Comparison of ENCODE assay signal across 8 cellular contexts in the genomic region with DNA sequence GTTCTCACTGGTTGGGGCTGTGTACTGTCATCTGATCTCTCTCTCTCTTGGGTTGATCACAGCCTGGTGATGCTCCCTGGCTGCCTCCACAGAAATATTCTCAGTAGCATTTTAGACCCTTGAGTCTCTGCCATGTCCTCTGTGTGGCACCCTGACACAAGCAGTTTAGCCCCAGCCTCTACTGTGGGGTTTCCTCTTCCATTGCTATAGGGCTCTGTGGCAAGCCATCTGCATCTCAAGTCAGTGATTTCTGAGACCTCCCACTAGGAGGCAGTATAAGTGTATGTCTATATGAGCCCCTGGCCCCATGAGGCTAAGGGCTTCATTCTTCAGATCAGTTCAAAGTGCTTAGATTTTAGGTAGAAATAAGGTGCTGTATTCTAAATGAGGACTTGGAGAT. TPM values are rescaled to one million over a fixed set of nuclear protein-coding genes. Genes with fewer than 3 reads are reported as not detected.
DNase-seq lines count a peak whose midpoint lies in the region; ATAC-seq and TF ChIP-seq lines count a peak whose summit lies in the region.

No MANE protein-coding gene starts in this region.

- DNase-seq in DMS53 treated with DMSO at 0.1 percent for 48 hours (lab: John Stamatoyannopoulos, UW; ENCODE audit: unreplicated experiment), result peak; percentile 60
- peak; percentile 48 for DNase-seq in NB4 (ENCODE audit: low read depth)
- DNase-seq in UCSD-AML1 (lab: John Stamatoyannopoulos, UW; ENCODE audit: unreplicated experiment), result peak; percentile 10
- DNase-seq in left colon, result peak in 1 of 2 donors; percentile 5
- DNase-seq in activated CD8-positive, alpha-beta memory T cell treated with anti-CD3 and anti-CD28 coated beads for 24 hours, result no peak
- DNase-seq in SK-N-DZ (ENCODE audit: low spot score), result no peak
- DNase-seq in NCI-H226, result no peak

- no peak for TF ChIP-seq POLR2A in NB4 (IDR thresholded peaks at IDR 0.05; ENCODE audit: extremely low read depth, insufficient read length)

- TF ChIP-seq CTCF in NB4 (IDR thresholded peaks at IDR 0.05; ENCODE audit: low read depth, low read length), result peak; percentile 32

- intact Hi-C loops in left colon (cut with DNase I, micrococcal nuclease), result no loop called here

- ATAC-seq in GM21390 (IDR thresholded peaks at IDR 0.05; ENCODE audit: unreplicated experiment) (peak; percentile 69), left colon (peak; percentile 51)

- no peak overlapping the region for H3K4me3 ChIP-seq in NB4 (ENCODE audit: low read depth, low read length)

RNA-seq across cellular contexts. Expression of gene PLAAT1, which starts 50.6 kb away (rescaled TPM):
- total RNA-seq in left colon, result not detected
- polyA plus RNA-seq in SK-N-DZ (2014; cell fraction: cytosol; rRNA removed), result 0.17 TPM in 1 of 2 replicates, not detected in the other
- polyA plus RNA-seq in SK-N-DZ (2014; cell fraction: nucleus; rRNA removed), result not detected in 2 replicates

Comparison
In these comparisons a context has a peak if more than half of its experiments do, and no peak if none do; other contexts are left out.
1. DNase-seq: peak in DMS53 treated with DMSO at 0.1 percent for 48 hours (single experiment), NB4 (single experiment) and UCSD-AML1 (single experiment); none in activated CD8-positive, alpha-beta memory T cell treated with anti-CD3 and anti-CD28 coated beads for 24 hours (single experiment), SK-N-DZ (single experiment) and NCI-H226 (single experiment).